8 cellular contexts compared by ENCODE assay signal in genomic region chr11:126355926-126356897, GRCh38. TPM values are rescaled to one million over a fixed set of nuclear protein-coding genes. Genes with fewer than 3 reads are reported as not detected.
DNase-seq lines count a peak whose midpoint lies in the region; ATAC-seq and TF ChIP-seq lines count a peak whose summit lies in the region.

No MANE protein-coding gene starts in this region.

- no peaks in the 10 kb centered on the region for H3K36me3 Mint-ChIP-seq in CD8-positive, alpha-beta T cell
- peaks cover 8% of the 10 kb centered on the region for H3K36me3 Mint-ChIP-seq in activated naive CD4-positive, alpha-beta T cell treated with anti-CD3 and anti-CD28 coated beads, Interleukin-2, amount 10 ng/mL, durations not matched to agents 7 days and 5 days

- H3K27ac Mint-ChIP-seq in CD8-positive, alpha-beta T cell = peak overlapping the region; percentile 55
- peak overlapping the region; percentile 28 for H3K27ac Mint-ChIP-seq in activated naive CD4-positive, alpha-beta T cell treated with anti-CD3 and anti-CD28 coated beads, Interleukin-2, amount 10 ng/mL, durations not matched to agents 7 days and 5 days

- H3K4me1 Mint-ChIP-seq in CD8-positive, alpha-beta T cell (ENCODE audit: low read depth) = peaks cover 24% of the 10 kb centered on the region
- peaks cover 38% of the 10 kb centered on the region for H3K4me1 Mint-ChIP-seq in activated naive CD4-positive, alpha-beta T cell treated with anti-CD3 and anti-CD28 coated beads, Interleukin-2, amount 10 ng/mL, durations not matched to agents 7 days and 5 days

- TF ChIP-seq CTCF in CD8-positive, alpha-beta T cell (IDR thresholded peaks at IDR 0.05) = no peak

- DNase-seq in CD8-positive, alpha-beta T cell = no peak
- no peak for DNase-seq in activated naive CD4-positive, alpha-beta T cell treated with anti-CD3 and anti-CD28 coated beads, Interleukin-2, amount 10 ng/mL, durations not matched to agents 7 days and 5 days
- DNase-seq in head of caudate nucleus (peak; percentile 56 to 94 (median 82)), nucleus accumbens (lab: John Stamatoyannopoulos, UW) (peak in 53 of 56 donors; percentile 29 to 89 (median 71)), NCI-H2196 treated with DMSO at 0.1 percent for 48 hours (lab: John Stamatoyannopoulos, UW; ENCODE audit: unreplicated experiment) (no peak)

- peaks cover 16% of the 10 kb centered on the region for H3K4me1 ChIP-seq in CD8-positive, alpha-beta T cell (ENCODE audit: insufficient read depth, low read length)

- H3K27me3 Mint-ChIP-seq in CD8-positive, alpha-beta T cell (ENCODE audit: low read depth) = no peaks in the 10 kb centered on the region
- no peaks in the 10 kb centered on the region for H3K27me3 Mint-ChIP-seq in activated naive CD4-positive, alpha-beta T cell treated with anti-CD3 and anti-CD28 coated beads, Interleukin-2, amount 10 ng/mL, durations not matched to agents 7 days and 5 days

- POLR2A ChIA-PET in CD8-positive, alpha-beta T cell (lab: Charles Lee) = interaction anchor here (1.0 to 1.3 kb wide), 3 partner anchors 37 to 52 kb away, joined by 3 read pairs; partner anchors contain the start of gene DCPS

- TF ChIP-seq RAD21 in Ishikawa (IDR thresholded peaks at IDR 0.05; ENCODE audit: low read depth) = no peak

- CTCF ChIA-PET in CD8-positive, alpha-beta T cell (lab: Charles Lee) = interaction anchor here (1.0 to 1.5 kb wide), 2 partner anchors 38 to 44 kb away, joined by 3 read pairs; no protein-coding TSS in a partner anchor
- CTCF ChIA-PET in activated naive CD4-positive, alpha-beta T cell treated with anti-CD3 and anti-CD28 coated beads, Interleukin-2, amount 10 ng/mL, durations not matched to agents 7 days and 5 days (lab: Charles Lee) = interaction anchor here (0.6 to 4.3 kb wide), 3 partner anchors 45 to 125 kb away, joined by 3 to 25 read pairs (median 4); no protein-coding TSS in a partner anchor

- peak; percentile 7 for ATAC-seq in CD8-positive, alpha-beta T cell
- ATAC-seq in GM21367 (IDR thresholded peaks at IDR 0.05; ENCODE audit: unreplicated experiment) (peak; percentile 7), HG02798 (IDR thresholded peaks at IDR 0.05; ENCODE audit: poor library complexity, unreplicated experiment) (no peak)

- no peaks in the 10 kb centered on the region for H3K36me3 ChIP-seq in CD8-positive, alpha-beta T cell (ENCODE audit: insufficient read depth, low read length)

- H3K4me3 Mint-ChIP-seq in CD8-positive, alpha-beta T cell = peak overlapping the region; percentile 74
- peak overlapping the region; percentile 70 for H3K4me3 Mint-ChIP-seq in activated naive CD4-positive, alpha-beta T cell treated with anti-CD3 and anti-CD28 coated beads, Interleukin-2, amount 10 ng/mL, durations not matched to agents 7 days and 5 days

- intact Hi-C loops in CD8-positive, alpha-beta T cell (cut with DNase I, micrococcal nuclease) = loop anchor here in 1 of 2 experiments (5.0 kb wide), 1 partner anchor 44 kb away; no protein-coding TSS in a partner anchor
- intact Hi-C loops in head of caudate nucleus (cut with DNase I) = loop anchor here (5.0 to 10.0 kb wide), 2 partner anchors 49 to 59 kb away; no protein-coding TSS in a partner anchor

- no peaks in the 10 kb centered on the region for H3K9me3 Mint-ChIP-seq in CD8-positive, alpha-beta T cell
- no peaks in the 10 kb centered on the region for H3K9me3 Mint-ChIP-seq in activated naive CD4-positive, alpha-beta T cell treated with anti-CD3 and anti-CD28 coated beads, Interleukin-2, amount 10 ng/mL, durations not matched to agents 7 days and 5 days

- no peaks in the 10 kb centered on the region for H3K27me3 ChIP-seq in CD8-positive, alpha-beta T cell (ENCODE audit: insufficient read depth, low read length)

- H3K27ac ChIP-seq in CD8-positive, alpha-beta T cell (ENCODE audit: low read depth, low read length) = no peak overlapping the region

- no peaks in the 10 kb centered on the region for H3K9me3 ChIP-seq in CD8-positive, alpha-beta T cell (ENCODE audit: low read length)

- no peak for TF ChIP-seq EP300 in Ishikawa (IDR thresholded peaks at IDR 0.05; ENCODE audit: borderline replicate concordance)

- H3K4me3 ChIP-seq in CD8-positive, alpha-beta T cell (ENCODE audit: low read depth, low read length) = peak overlapping the region; percentile 39

TF ChIP-seq in Ishikawa, 13 proteins besides CTCF, POLR2A, EP300 and RAD21:
- no peak for TF ChIP-seq FOXM1 (IDR thresholded peaks at IDR 0.05; ENCODE audit: borderline replicate concordance, low read depth)
- peak; percentile 64; the same call in 1 of the 2 replicates for TF ChIP-seq ZBTB7A (IDR thresholded peaks at IDR 0.05; ENCODE audit: low read depth)

RNA-seq across cellular contexts. Expression of gene ST3GAL4, which starts 0.7 kb away (rescaled TPM):
- total RNA-seq in CD8-positive, alpha-beta T cell = 1 to 10 TPM; 2.8 to 3.7 TPM

RNA-seq across cellular contexts. Expression of gene DCPS, which starts 52.4 kb away (rescaled TPM):
- total RNA-seq in CD8-positive, alpha-beta T cell = 1 to 10 TPM; 7.3 to 7.5 TPM

Comparison
In these comparisons a context has a peak if more than half of its experiments do, and no peak if none do; other contexts are left out.
1. DNase-seq: peak in head of caudate nucleus (42 of 42) and nucleus accumbens (53 of 56); none in CD8-positive, alpha-beta T cell (0 of 7), activated naive CD4-positive, alpha-beta T cell treated with anti-CD3 and anti-CD28 coated beads, Interleukin-2, amount 10 ng/mL, durations not matched to agents 7 days and 5 days (single experiment) and NCI-H2196 treated with DMSO at 0.1 percent for 48 hours (single experiment).